Comparison of ENCODE assay signal across 18 cellular contexts in the genomic region with DNA sequence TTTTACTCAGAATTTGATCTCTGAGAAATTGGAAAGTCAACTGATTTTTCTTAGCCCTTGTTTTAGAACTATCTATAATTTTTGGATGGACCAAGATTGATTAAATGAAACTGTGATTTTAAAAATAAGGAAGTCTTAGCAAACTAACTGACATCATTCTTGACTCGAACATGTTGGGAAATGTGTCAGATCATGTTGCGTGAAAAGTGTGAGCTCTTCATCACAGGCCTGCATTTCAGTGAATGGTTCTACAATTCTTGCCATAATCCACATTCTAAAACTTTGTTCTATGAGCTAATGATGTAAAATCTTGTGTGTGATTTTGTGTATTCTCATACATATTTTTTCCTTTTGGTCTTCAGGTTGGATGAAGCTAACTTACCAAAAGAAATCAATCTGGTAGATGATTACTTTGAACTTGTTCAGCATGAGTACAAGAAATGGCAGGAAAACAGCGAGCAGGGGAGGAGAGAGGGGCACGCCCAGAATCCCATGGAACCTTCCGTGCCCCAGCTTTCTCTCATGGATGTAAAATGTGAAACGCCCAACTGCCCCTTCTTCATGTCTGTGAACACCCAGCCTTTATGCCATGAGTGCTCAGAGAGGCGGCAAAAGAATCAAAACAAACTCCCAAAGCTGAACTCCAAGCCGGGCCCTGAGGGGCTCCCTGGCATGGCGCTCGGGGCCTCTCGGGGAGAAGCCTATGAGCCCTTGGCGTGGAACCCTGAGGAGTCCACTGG. TPM values are rescaled to one million over a fixed set of nuclear protein-coding genes. Genes with fewer than 3 reads are reported as not detected.
DNase-seq lines count a peak whose midpoint lies in the region; ATAC-seq, FAIRE-seq and TF ChIP-seq lines count a peak whose summit lies in the region.
"Had no signal": no experiment of that assay in that cellular context is flagged by ENCODE, and none has a peak within 500 bp of the region (broad histone marks: within the 10 kb centered on the region; RNA-seq: fewer than 3 reads in every experiment).

No MANE protein-coding gene starts in this region.

- CTCF ChIA-PET in GM12878 (lab: Yijun Ruan, JAX), result interaction anchor here (0.7 to 24.0 kb wide), 18 partner anchors 10 to 173 kb away, joined by 3 to 712 read pairs (median 4); no protein-coding TSS in a partner anchor

- DNase-seq in CD14-positive monocyte (ENCODE audit: low spot score) (no peak), GM12878 (ENCODE audit: low read depth, low spot score) (no peak), sigmoid colon (no peak), NCI-H510A (lab: John Stamatoyannopoulos, UW) (no peak), glomerular visceral epithelial cell (ENCODE audit: extremely low spot score) (no peak), iPS-NIHi7 (ENCODE audit: extremely low spot score) (no peak)
- no peak for DNase-seq in activated CD4-positive, CD25-positive, alpha-beta regulatory T cell (lab: John Stamatoyannopoulos, UW)
- DNase-seq: activated naive CD8-positive, alpha-beta T cell treated with anti-CD3 and anti-CD28 coated beads, Interleukin-2, amount 10 ng/mL, durations not matched to agents 7 days and 5 days; Calu3; GOT3; head of caudate nucleus; NCI-H1048; NCI-H69; stimulated activated CD4-positive, alpha-beta T cell treated with anti-CD3 and anti-CD28 coated beads, Interleukin-2, amount 100 ng/mL, for 24 hours; stimulated activated naive CD4-positive, alpha-beta T cell treated with Interleukin-2 at 50 U/mL for 16 hours had no signal

- H3K4me1 ChIP-seq in GM12878 (ENCODE audit: control insufficient read depth, insufficient read depth, low read length), result peaks cover 10% of the 10 kb centered on the region; the same call in 1 of the 2 replicates
- H3K4me1 ChIP-seq in sigmoid colon, result peaks cover 0 to 36% (median 26%) of the 10 kb centered on the region in 4 donors

- in situ Hi-C loops in GM12878 (cut with MboI), result loop anchor here (10.0 kb wide), 1 partner anchor 237 kb away; no protein-coding TSS in a partner anchor

- WGBS in GM12878 (ENCODE audit: insufficient coverage, insufficient replicate concordance, low lambda C conversion rate, missing lambda C conversion rate), result 83% methylated on average over 12 of the region's 12 CpGs
- 93 to 95% methylated on average over 12 of the region's 12 CpGs for WGBS in sigmoid colon, 2 donors

- H3K4me3 Mint-ChIP-seq in CD14-positive monocyte, result peak overlapping the region in 1 of 2 donors; percentile 15
- H3K4me3 Mint-ChIP-seq: activated naive CD8-positive, alpha-beta T cell treated with anti-CD3 and anti-CD28 coated beads, Interleukin-2, amount 10 ng/mL, durations not matched to agents 7 days and 5 days had no signal

- intact Hi-C loops in CD14-positive monocyte (cut with micrococcal nuclease), result no loop called here
- intact Hi-C loops in GM12878 (cut with micrococcal nuclease; ENCODE audit: unreplicated experiment), result no loop called here
- intact Hi-C loops in sigmoid colon (cut with DNase I), result loop anchor here (10.0 kb wide), 2 partner anchors 227 to 663 kb away; a partner anchor contains a TSS

- TF ChIP-seq POLR2A in GM18505 (IDR thresholded peaks at IDR 0.05; ENCODE audit: borderline replicate concordance, extremely low read depth, insufficient read depth, insufficient read length) (peak; percentile 21), GM12878 (IDR thresholded peaks at IDR 0.05; ENCODE audit: low read depth, low read length) (no peak), sigmoid colon (IDR thresholded peaks at IDR 0.05) (no peak)

- no peaks in the 10 kb centered on the region for H3K9me3 Mint-ChIP-seq in CD14-positive monocyte
- H3K9me3 Mint-ChIP-seq: activated naive CD8-positive, alpha-beta T cell treated with anti-CD3 and anti-CD28 coated beads, Interleukin-2, amount 10 ng/mL, durations not matched to agents 7 days and 5 days; WTC11 had no signal

- 0 out of 2 replicates have a peak overlapping the region, but pooled peaks have one; percentile 4 for H3K9ac ChIP-seq in GM12878 (ENCODE audit: control insufficient read depth, insufficient read depth, low read length)

- H3K4me3 ChIP-seq in GM12878 (peak overlapping the region; percentile 56; the same call in 1 of the 2 replicates), sigmoid colon (no peak overlapping the region)
- H3K4me3 ChIP-seq: SJSA1 had no signal

- no peak overlapping the region for H3K4me2 ChIP-seq in GM12878 (ENCODE audit: control insufficient read depth, insufficient read depth)

- H3K9me3 ChIP-seq in GM12878 (replicated peaks; ENCODE audit: control insufficient read depth, insufficient read depth, low read length), result no peaks in the 10 kb centered on the region
- no peaks in the 10 kb centered on the region for H3K9me3 ChIP-seq in sigmoid colon
- H3K9me3 ChIP-seq: SJSA1 had no signal

- H3K27me3 Mint-ChIP-seq in CD14-positive monocyte (ENCODE audit: low read depth in 3 of 3), result no peaks in the 10 kb centered on the region
- H3K27me3 Mint-ChIP-seq: activated naive CD8-positive, alpha-beta T cell treated with anti-CD3 and anti-CD28 coated beads, Interleukin-2, amount 10 ng/mL, durations not matched to agents 7 days and 5 days had no signal

- H3K36me3 ChIP-seq in GM12878 (ENCODE audit: control insufficient read depth in 2 of 2, insufficient read depth in 2 of 2, low read length in 1 of 2) (peaks cover 50 to 82% of the 10 kb centered on the region in 2 experiments), sigmoid colon (peaks cover 70 to 91% (median 74%) of the 10 kb centered on the region in 4 donors)

- no peaks in the 10 kb centered on the region; the same call in 1 of the 2 replicates for H4K20me1 ChIP-seq in GM12878 (ENCODE audit: control insufficient read depth, insufficient read depth)

- H2AFZ ChIP-seq in GM12878 (ENCODE audit: control insufficient read depth, low read depth, low read length), result no peak overlapping the region

- H3K79me2 ChIP-seq in GM12878 (ENCODE audit: control insufficient read depth, insufficient read depth, low read length), result peaks cover 83% of the 10 kb centered on the region

- peaks cover 79 to 91% of the 10 kb centered on the region in 2 donors for H3K36me3 Mint-ChIP-seq in CD14-positive monocyte

- TF ChIP-seq EP300 in GM12878 (IDR thresholded peaks at IDR 0.05; ENCODE audit: borderline replicate concordance in 1 of 2, control insufficient read depth in 1 of 2, low read depth in 2 of 2, low read length in 2 of 2) (no peak), sigmoid colon (IDR thresholded peaks at IDR 0.05) (no peak)

- POLR2A ChIA-PET in GM12878 (lab: Charles Lee), result interaction anchor here (0.5 to 3.7 kb wide), 14 partner anchors 9 to 197 kb away, joined by 3 to 41 read pairs (median 4); no protein-coding TSS in a partner anchor

- BruUV-seq in GM12878 (replicated peaks; lab: Mats Ljungman, UMichigan), result no TSS peak

- ATAC-seq in GM18505 (IDR thresholded peaks at IDR 0.05; ENCODE audit: unreplicated experiment) (no peak), GM12878 (peak; percentile 4; the same call in 2 of the 3 replicates)

- SMC1A ChIA-PET in GM12878 (lab: Charles Lee; ENCODE audit: uncharacterized antibody, unreplicated experiment), result interaction anchor here (0.6 to 30.6 kb wide), 19 partner anchors 9 to 173 kb away, joined by 3 to 1237 read pairs (median 6); a partner anchor contains a TSS

- TF ChIP-seq CTCF in CD14-positive monocyte (IDR thresholded peaks at IDR 0.05), result no peak
- no peak for TF ChIP-seq CTCF in GM12878 (IDR thresholded peaks at IDR 0.05 in 2 of 3, conservative IDR thresholded peaks at IDR 0.05 in 1 of 3; ENCODE audit: control insufficient read depth in 2 of 3, extremely low read depth in 1 of 3, insufficient read depth in 1 of 3, low read depth in 3 of 3, low read length in 3 of 3)
- no peak for TF ChIP-seq CTCF in sigmoid colon (IDR thresholded peaks at IDR 0.05)

- H3K27ac Mint-ChIP-seq in CD14-positive monocyte, result peak overlapping the region; percentile 86 to 94 (median 91)
- H3K27ac Mint-ChIP-seq: activated naive CD8-positive, alpha-beta T cell treated with anti-CD3 and anti-CD28 coated beads, Interleukin-2, amount 10 ng/mL, durations not matched to agents 7 days and 5 days; WTC11 had no signal

- peaks cover 53% of the 10 kb centered on the region for H3K4me1 Mint-ChIP-seq in CD14-positive monocyte

- no peak for TF ChIP-seq RAD21 in GM12878 (IDR thresholded peaks at IDR 0.05; ENCODE audit: insufficient read depth, low read depth, low read length)

- RAD21 ChIA-PET in GM12878 (lab: Charles Lee; ENCODE audit: unreplicated experiment), result interaction anchor here (0.8 to 20.6 kb wide), 18 partner anchors 9 to 790 kb away, joined by 3 to 774 read pairs (median 8); no protein-coding TSS in a partner anchor

- no peak for FAIRE-seq in GM12878 (lab: Jason Lieb, UNC)

- H3K27ac ChIP-seq in GM12878 (ENCODE audit: control insufficient read depth, insufficient read depth), result no peak overlapping the region
- H3K27ac ChIP-seq in sigmoid colon, result peak overlapping the region in 3 of 4 donors; percentile 47 to 56 (median 51)
- H3K27ac ChIP-seq: SJSA1 had no signal

- no peaks in the 10 kb centered on the region for H3K27me3 ChIP-seq in GM12878 (replicated peaks in 1 of 2; ENCODE audit: control insufficient read depth in 2 of 2, insufficient read depth in 2 of 2, low read length in 1 of 2)
- H3K27me3 ChIP-seq in sigmoid colon, result no peaks in the 10 kb centered on the region
- H3K27me3 ChIP-seq: SJSA1 had no signal

TF ChIP-seq in GM12878, 131 proteins besides CTCF, POLR2A, EP300 and RAD21 (continues in another document):
- TF ChIP-seq NR2C1 (IDR thresholded peaks at IDR 0.05) (no peak), HDAC2 (IDR thresholded peaks at IDR 0.05) (no peak), NFIC (IDR thresholded peaks at IDR 0.05; ENCODE audit: low read depth, low read length) (no peak), NFYA (IDR thresholded peaks at IDR 0.05; ENCODE audit: borderline replicate concordance, low read depth, low read length) (no peak)

RNA-seq across cellular contexts. Expression of a gene that starts 11.2 kb away (rescaled TPM):
- polyA plus RNA-seq in CD14-positive monocyte (10 to 100 TPM; 35.5 to 38.4 TPM), GM12878 (2011; rRNA removed) (308 and 350 TPM in 2 replicates), GM12878 (2014; fragmentation: Illumina TruSeq; extraction: Trizol) (149 and 171 TPM in 2 replicates), GM12878 (2014; fragmentation: Nextera tagmentation; extraction: Ambion mirVana) (10 to 100 TPM; 18.0 to 31.5 TPM), GM12878 (2014; rRNA removed) (138 and 149 TPM in 2 replicates), GM12878 (2016; fragmentation: Nextera tagmentation; extraction: Ambion mirVana) (100 to 1,000 TPM; 126 to 128 TPM), sigmoid colon (10 to 100 TPM; 11.4 to 49.9 (median 18.7) TPM)
- total RNA-seq in GM12878 (2013; cell fraction: nucleolus; rRNA removed), result 258 and 260 TPM in 2 replicates
- total RNA-seq in GM12878 (2014; rRNA removed) (84.0 and 96.8 TPM in 2 replicates), GM12878 (2014; rRNA removed; fragmentation: Illumina TruSeq; extraction: Trizol) (81.4 and 82.4 TPM in 2 replicates), GM12878 (2021) (220 and 229 TPM in 2 replicates), sigmoid colon (10 to 100 TPM; 14.6 to 37.6 (median 21.0) TPM)
- polyA plus RNA-seq in GM12878 (2011; ENCODE audit: low read depth), result 59.4 TPM
- polyA plus RNA-seq in GM12878 (2011; cell fraction: cytosol; rRNA removed), result 204 and 210 TPM in 2 replicates
- polyA plus RNA-seq in GM12878 (2011; cell fraction: nucleus; rRNA removed), result 565 and 695 TPM in 2 replicates
- 64.6 and 107 TPM in 2 replicates for polyA plus RNA-seq in GM12878 (2012)
- 268 and 281 TPM in 2 replicates for polyA minus RNA-seq in GM12878 (2011; rRNA and poly(A)+ RNA removed)
- polyA minus RNA-seq in GM12878 (2011; cell fraction: cytosol; rRNA and poly(A)+ RNA removed), result 95.9 and 104 TPM in 2 replicates
- polyA minus RNA-seq in GM12878 (2011; cell fraction: nucleus; rRNA and poly(A)+ RNA removed), result 243 and 270 TPM in 2 replicates
